ENCODE assay signal across 11 cellular contexts in the genomic region with DNA sequence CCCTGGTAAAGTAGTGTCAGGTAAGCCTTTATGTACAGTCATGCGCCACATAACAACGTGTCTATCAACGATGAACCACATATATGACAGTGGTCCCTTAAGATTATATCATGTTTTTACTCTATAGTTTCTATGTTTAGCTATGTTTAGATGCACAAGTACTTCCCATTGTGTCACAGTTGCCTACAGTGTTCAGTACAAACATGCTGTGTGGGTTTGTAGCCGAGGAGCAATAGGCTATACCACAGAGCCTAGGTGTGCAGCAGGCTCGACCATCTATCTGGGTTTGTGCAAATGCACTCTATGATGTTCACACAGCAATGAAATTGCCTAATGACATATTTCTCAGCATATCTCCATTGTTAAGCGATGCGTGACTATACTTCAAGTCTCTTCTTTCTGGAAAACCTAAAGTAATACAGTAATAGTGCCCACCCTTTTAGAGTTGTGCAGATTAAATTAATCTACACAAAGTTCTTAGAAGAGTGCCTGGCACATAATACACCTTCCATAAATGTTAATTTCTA.
DNase-seq lines count a peak whose midpoint lies in the region; ATAC-seq and TF ChIP-seq lines count a peak whose summit lies in the region.
"Had no signal": no experiment of that assay in that cellular context is flagged by ENCODE, and none has a peak within 500 bp of the region (broad histone marks: within the 10 kb centered on the region; RNA-seq: fewer than 3 reads in every experiment).

No MANE protein-coding gene starts in this region.

- peaks cover 34% of the 10 kb centered on the region for H3K4me1 ChIP-seq in DOHH2 (ENCODE audit: control insufficient read depth, low read length)
- H3K4me1 ChIP-seq in skeletal muscle satellite cell (ENCODE audit: control insufficient read depth, insufficient read depth, low read length), result peaks cover 63% of the 10 kb centered on the region

- TF ChIP-seq CTCF in DOHH2 (IDR thresholded peaks at IDR 0.05; ENCODE audit: low read depth, low read length, poor library complexity, severe bottlenecking), result no peak
- TF ChIP-seq CTCF in progenitor cell of endocrine pancreas (IDR thresholded peaks at IDR 0.05; ENCODE audit: unreplicated experiment), result no peak
- no peak for TF ChIP-seq CTCF in GM10248 (IDR thresholded peaks at IDR 0.05; ENCODE audit: control extremely low read depth, extremely low read depth, low read depth, missing control alignments)

- CTCF ChIA-PET in GM10248 (lab: Yijun Ruan, JAX), result interaction anchor here (0.7 to 3.1 kb wide), 10 partner anchors 8 to 338 kb away, joined by 3 to 9 read pairs (median 4); no protein-coding TSS in a partner anchor

- peaks cover 14% of the 10 kb centered on the region for H3K4me1 Mint-ChIP-seq in activated T-helper 17 cell treated with anti-CD3 and anti-CD28 coated beads, Interleukin-2, amount 50 U/mL, for 72 hours
- no peaks in the 10 kb centered on the region for H3K4me1 Mint-ChIP-seq in progenitor cell of endocrine pancreas (ENCODE audit: low read depth)

- peaks cover 10% of the 10 kb centered on the region for H3K36me3 Mint-ChIP-seq in activated T-helper 17 cell treated with anti-CD3 and anti-CD28 coated beads, Interleukin-2, amount 50 U/mL, for 72 hours (ENCODE audit: low read depth)
- peaks cover 9% of the 10 kb centered on the region for H3K36me3 Mint-ChIP-seq in progenitor cell of endocrine pancreas (ENCODE audit: insufficient read depth)

- no peaks in the 10 kb centered on the region for H3K9me2 ChIP-seq in DOHH2 (replicated peaks; ENCODE audit: control insufficient read depth, low read length)

- H3K4me3 ChIP-seq in DOHH2 (ENCODE audit: low read length) (peak overlapping the region; percentile 56), skeletal muscle satellite cell (ENCODE audit: low read length) (no peak overlapping the region)
- H3K4me3 ChIP-seq: ascending aorta had no signal

- peak; percentile 9 for ATAC-seq in GM18907 (IDR thresholded peaks at IDR 0.05; ENCODE audit: unreplicated experiment)
- no peak for ATAC-seq in activated T-helper 17 cell treated with anti-CD3 and anti-CD28 coated beads, Interleukin-2, amount 50 U/mL, for 72 hours (replicated peaks)
- ATAC-seq: CD8-positive, alpha-beta T cell had no signal

- no peak for DNase-seq in progenitor cell of endocrine pancreas (ENCODE audit: low spot score, unreplicated experiment)
- DNase-seq in activated CD8-positive, alpha-beta memory T cell treated with anti-CD3 and anti-CD28 coated beads, Interleukin-2, amount 50 U/mL, for 48 hours, result no peak
- DNase-seq in activated naive CD4-positive, alpha-beta T cell treated with Interleukin-2 at 50 U/mL for 16 hours, result no peak
- DNase-seq in GM10248 (ENCODE audit: extremely low spot score), result no peak
- DNase-seq: CD8-positive, alpha-beta T cell; SW 1271 had no signal

- H3F3A ChIP-seq in DOHH2 (ENCODE audit: control insufficient read depth, insufficient read depth), result no peaks in the 10 kb centered on the region

- H3K27me3 Mint-ChIP-seq in activated T-helper 17 cell treated with anti-CD3 and anti-CD28 coated beads, Interleukin-2, amount 50 U/mL, for 72 hours, result no peaks in the 10 kb centered on the region
- H3K27me3 Mint-ChIP-seq in progenitor cell of endocrine pancreas, result no peaks in the 10 kb centered on the region

- POLR2A ChIA-PET in GM10248 (lab: Yijun Ruan, JAX), result interaction anchor here (0.8 kb wide), 1 partner anchor 15 kb away, joined by 3 read pairs; no protein-coding TSS in a partner anchor

- H3K9ac ChIP-seq in skeletal muscle satellite cell (ENCODE audit: low read depth, low read length), result peak overlapping the region; percentile 55

- H3K27ac Mint-ChIP-seq in activated T-helper 17 cell treated with anti-CD3 and anti-CD28 coated beads, Interleukin-2, amount 50 U/mL, for 72 hours, result peak overlapping the region; percentile 71
- no peak overlapping the region for H3K27ac Mint-ChIP-seq in progenitor cell of endocrine pancreas
- H3K27ac Mint-ChIP-seq: CD8-positive, alpha-beta T cell had no signal

- H3K27me3 ChIP-seq in DOHH2 (ENCODE audit: control insufficient read depth, low read length) (no peaks in the 10 kb centered on the region), skeletal muscle satellite cell (ENCODE audit: control insufficient read depth, insufficient read depth, low read length) (no peaks in the 10 kb centered on the region)
- H3K27me3 ChIP-seq: ascending aorta had no signal

- H4K20me1 ChIP-seq in DOHH2 (ENCODE audit: control insufficient read depth, insufficient read depth, low read depth, low read length), result no peaks in the 10 kb centered on the region

- H3K27ac ChIP-seq in DOHH2 (ENCODE audit: low read depth, low read length), result peak overlapping the region; percentile 41
- H3K27ac ChIP-seq: ascending aorta had no signal

- H3K9me3 ChIP-seq in DOHH2 (ENCODE audit: control insufficient read depth, insufficient read depth, low read length) (no peaks in the 10 kb centered on the region), skeletal muscle satellite cell (replicated peaks; ENCODE audit: low read length) (no peaks in the 10 kb centered on the region)
- H3K9me3 ChIP-seq: ascending aorta had no signal

- H3K4me3 Mint-ChIP-seq in activated T-helper 17 cell treated with anti-CD3 and anti-CD28 coated beads, Interleukin-2, amount 50 U/mL, for 72 hours, result peak overlapping the region; percentile 29
- H3K4me3 Mint-ChIP-seq in progenitor cell of endocrine pancreas (ENCODE audit: low read depth), result no peak overlapping the region
- H3K4me3 Mint-ChIP-seq: CD8-positive, alpha-beta T cell had no signal

- peak overlapping the region; percentile 65 for H3K4me2 ChIP-seq in DOHH2 (ENCODE audit: low read length)
- H3K4me2 ChIP-seq in skeletal muscle satellite cell (ENCODE audit: low read length), result peak overlapping the region; percentile 50

- H3K36me3 ChIP-seq in DOHH2 (ENCODE audit: control insufficient read depth, low read length) (no peaks in the 10 kb centered on the region), skeletal muscle satellite cell (ENCODE audit: insufficient read depth, low read length) (no peaks in the 10 kb centered on the region)

- H3K79me2 ChIP-seq in DOHH2 (ENCODE audit: control insufficient read depth, low read length), result no peaks in the 10 kb centered on the region

- no peaks in the 10 kb centered on the region for H3K9me3 Mint-ChIP-seq in activated T-helper 17 cell treated with anti-CD3 and anti-CD28 coated beads, Interleukin-2, amount 50 U/mL, for 72 hours
- H3K9me3 Mint-ChIP-seq in progenitor cell of endocrine pancreas (ENCODE audit: low read depth), result peaks cover 4% of the 10 kb centered on the region
- H3K9me3 Mint-ChIP-seq: CD8-positive, alpha-beta T cell had no signal
